Comparison of ENCODE assay signal across 37 cellular contexts in genomic region chr15:33137101-33137500, GRCh38.
"Had no signal": no experiment of that assay in that cellular context is flagged by ENCODE, and none has a peak within 500 bp of the region (broad histone marks: within the 10 kb centered on the region; RNA-seq: fewer than 3 reads in every experiment).

No MANE protein-coding gene starts in this region.

- H2AFZ ChIP-seq: PC-9 had no signal

- H3K4me2 ChIP-seq: PC-9 had no signal

- DNase-seq: activated B cell treated with CpG ODN at 0.5 μM for 24 hours; activated CD4-positive, alpha-beta memory T cell treated with anti-CD3 and anti-CD28 coated beads for 36 hours; activated CD4-positive, alpha-beta T cell treated with anti-CD3 and anti-CD28 coated beads for 4 hours; activated CD4-positive, alpha-beta T cell treated with anti-CD3 and anti-CD28 coated beads, Interleukin-2, amount 50 U/mL, for 1 hour; activated CD4-positive, CD25-positive, alpha-beta regulatory T cell treated with anti-CD3 and anti-CD28 coated beads, Interleukin-2, amount 50 U/mL, for 72 hours; activated CD8-positive, alpha-beta memory T cell treated with anti-CD3 and anti-CD28 coated beads, Interleukin-2, amount 50 U/mL, for 4 hours; activated gamma-delta T cell treated with Interleukin-2 at 50 U/mL for 16 hours; activated naive CD4-positive, alpha-beta T cell treated with anti-CD3 and anti-CD28 coated beads for 36 hours; activated naive CD8-positive, alpha-beta T cell treated with anti-CD3 and anti-CD28 coated beads, Interleukin-2, amount 50 U/mL, for 24 hours; activated T-cell treated with anti-CD3 and anti-CD28 coated beads for 4 hours; activated T-cell treated with anti-CD3 and anti-CD28 coated beads, Interleukin-2, amount 50 U/mL, for 4 hours; anterior cingulate cortex; caudate nucleus; Karpas-422; KBM-7; NCI-H1048; NCI-H1105 treated with DMSO at 0.1 percent for 48 hours; NCI-H1436; NCI-H1694; NCI-H1930; NCI-H2081 treated with DMSO at 0.1 percent for 48 hours; NCI-H2171; NCI-H510A; NCI-H526; NCI-H774; PC-9; SIG-M5; T-cell; T-helper 2 cell; T-helper 9 cell had no signal

- H3K36me3 Mint-ChIP-seq: activated CD4-positive, alpha-beta memory T cell treated with anti-CD3 and anti-CD28 coated beads for 36 hours; activated naive CD4-positive, alpha-beta T cell treated with anti-CD3 and anti-CD28 coated beads, Interleukin-2, amount 50 U/mL, for 72 hours; brain; T-cell had no signal

- H3K27me3 Mint-ChIP-seq: activated CD4-positive, alpha-beta memory T cell treated with anti-CD3 and anti-CD28 coated beads for 36 hours; activated naive CD8-positive, alpha-beta T cell treated with anti-CD3 and anti-CD28 coated beads, Interleukin-2, amount 50 U/mL, for 24 hours had no signal

- H3K4me1 Mint-ChIP-seq: activated B cell treated with CpG ODN at 0.5 μM for 24 hours; activated naive CD8-positive, alpha-beta T cell treated with anti-CD3 and anti-CD28 coated beads, Interleukin-2, amount 50 U/mL, for 24 hours had no signal

- H3K9me3 Mint-ChIP-seq: activated B cell treated with CpG ODN at 0.5 μM for 24 hours; activated CD4-positive, alpha-beta memory T cell treated with anti-CD3 and anti-CD28 coated beads for 36 hours; activated naive CD4-positive, alpha-beta T cell treated with anti-CD3 and anti-CD28 coated beads for 36 hours; activated naive CD4-positive, alpha-beta T cell treated with anti-CD3 and anti-CD28 coated beads, Interleukin-2, amount 50 U/mL, for 72 hours; activated naive CD8-positive, alpha-beta T cell treated with anti-CD3 and anti-CD28 coated beads, Interleukin-2, amount 50 U/mL, for 24 hours; activated T-cell treated with anti-CD3 and anti-CD28 coated beads, Interleukin-2, amount 50 U/mL, for 4 hours; activated T-helper 1 cell treated with anti-CD3 and anti-CD28 coated beads, Interleukin-12 subunit alpha, Interleukin-12 subunit beta, Interleukin-2, Interleukin-4 antibody, amounts not matched to agents 30 ng/mL and 10 ng/mL and 1 ng/mL, durations not matched to agents 14 hours and 24 hours and 36 hours; brain; T-cell had no signal

- ATAC-seq: activated naive CD4-positive, alpha-beta T cell treated with anti-CD3 and anti-CD28 coated beads, Interleukin-2, amount 50 U/mL, for 72 hours; activated naive CD8-positive, alpha-beta T cell treated with anti-CD3 and anti-CD28 coated beads, Interleukin-2, amount 50 U/mL, for 24 hours; activated T-cell treated with anti-CD3 and anti-CD28 coated beads, Interleukin-2, amount 50 U/mL, for 4 hours; Right ventricle myocardium inferior; SK-N-SH treated with all-trans-retinoic acid at 6 μM for 48 hours; T-cell had no signal

- H3K4me3 Mint-ChIP-seq: activated B cell treated with CpG ODN at 0.5 μM for 24 hours; activated CD4-positive, alpha-beta memory T cell treated with anti-CD3 and anti-CD28 coated beads for 36 hours; activated naive CD4-positive, alpha-beta T cell treated with anti-CD3 and anti-CD28 coated beads for 36 hours; activated naive CD8-positive, alpha-beta T cell treated with anti-CD3 and anti-CD28 coated beads, Interleukin-2, amount 50 U/mL, for 24 hours; activated T-cell treated with anti-CD3 and anti-CD28 coated beads, Interleukin-2, amount 50 U/mL, for 4 hours; activated T-helper 1 cell treated with anti-CD3 and anti-CD28 coated beads, Interleukin-12 subunit alpha, Interleukin-12 subunit beta, Interleukin-2, Interleukin-4 antibody, amounts not matched to agents 30 ng/mL and 10 ng/mL and 1 ng/mL, durations not matched to agents 14 hours and 24 hours and 36 hours; brain; T-cell had no signal

- H3K27ac ChIP-seq: PC-9, RWPE1, VCaP had no signal

- H3K4me3 ChIP-seq: PC-9 had no signal

- H3K27ac Mint-ChIP-seq: activated B cell treated with CpG ODN at 0.5 μM for 24 hours; activated CD4-positive, alpha-beta memory T cell treated with anti-CD3 and anti-CD28 coated beads for 36 hours; activated naive CD4-positive, alpha-beta T cell treated with anti-CD3 and anti-CD28 coated beads for 36 hours; activated naive CD4-positive, alpha-beta T cell treated with anti-CD3 and anti-CD28 coated beads, Interleukin-2, amount 50 U/mL, for 72 hours; activated naive CD8-positive, alpha-beta T cell treated with anti-CD3 and anti-CD28 coated beads, Interleukin-2, amount 50 U/mL, for 24 hours; activated T-helper 1 cell treated with anti-CD3 and anti-CD28 coated beads, Interleukin-12 subunit alpha, Interleukin-12 subunit beta, Interleukin-2, Interleukin-4 antibody, amounts not matched to agents 30 ng/mL and 10 ng/mL and 1 ng/mL, durations not matched to agents 14 hours and 24 hours and 36 hours; T-cell had no signal
